8 cellular contexts compared by ENCODE assay signal in genomic region chr15:98646546-98647025, GRCh38.
DNase-seq lines count a peak whose midpoint lies in the region; ATAC-seq and TF ChIP-seq lines count a peak whose summit lies in the region.

No MANE protein-coding gene starts in this region.

- H3K4me3 ChIP-seq in GM08714 (ENCODE audit: low read length) (peak overlapping the region; percentile 87; the same call in 1 of the 2 replicates), SU-DHL-6 (ENCODE audit: insufficient read depth, low read length, poor library complexity, severe bottlenecking) (no peak overlapping the region), rectal smooth muscle tissue (ENCODE audit: low read length) (peak overlapping the region; percentile 92)

- no peaks in the 10 kb centered on the region for H3F3A ChIP-seq in SU-DHL-6 (ENCODE audit: insufficient read depth)

- H3K79me2 ChIP-seq in SU-DHL-6 (ENCODE audit: insufficient read depth, low read length) = no peaks in the 10 kb centered on the region; the same call in 1 of the 2 replicates

- H3K27ac ChIP-seq in SU-DHL-6 (ENCODE audit: low read depth, low read length) = no peak overlapping the region
- peak overlapping the region; percentile 72 for H3K27ac ChIP-seq in rectal smooth muscle tissue (ENCODE audit: low read depth, low read length)

- H3K36me3 ChIP-seq in SU-DHL-6 (ENCODE audit: low read length) (no peaks in the 10 kb centered on the region), rectal smooth muscle tissue (ENCODE audit: control insufficient read depth, insufficient read depth, low read length) (no peaks in the 10 kb centered on the region)

- no peaks in the 10 kb centered on the region for H3K9me2 ChIP-seq in SU-DHL-6 (replicated peaks; ENCODE audit: insufficient read depth, low read length)

- H3K4me1 ChIP-seq in rectal smooth muscle tissue (ENCODE audit: control insufficient read depth, insufficient read depth, low read length) = peaks cover 2% of the 10 kb centered on the region

- DNase-seq in fibroblast of peridontal ligament (ENCODE audit: extremely low read depth) (peak; percentile 17), HuH-7 (ENCODE audit: low spot score) (no peak)
- no peak for DNase-seq in NK-92 treated with Interleukin-12 subunit alpha and Interleukin-12 subunit beta, amount 100 ng/mL, for 24 hours (lab: John Stamatoyannopoulos, UW)

- H2AFZ ChIP-seq in SU-DHL-6 (ENCODE audit: low read depth, low read length, severe bottlenecking) = no peak overlapping the region

- H3K9me3 ChIP-seq in SU-DHL-6 (ENCODE audit: insufficient read depth, low read length) = no peaks in the 10 kb centered on the region

- ATAC-seq in HG02970 (IDR thresholded peaks at IDR 0.05; ENCODE audit: low FRiP score, unreplicated experiment) = no peak
- no peak for ATAC-seq in GM21825 (IDR thresholded peaks at IDR 0.05; ENCODE audit: unreplicated experiment)

- H3K27me3 ChIP-seq in SU-DHL-6 (ENCODE audit: low read length) = no peaks in the 10 kb centered on the region
- H3K27me3 ChIP-seq in rectal smooth muscle tissue (ENCODE audit: control insufficient read depth, insufficient read depth, low read length) = no peaks in the 10 kb centered on the region

- peaks cover under 1% of the 10 kb centered on the region; the same call in 1 of the 2 replicates for H4K20me1 ChIP-seq in SU-DHL-6 (ENCODE audit: low read depth, low read length)

- TF ChIP-seq CTCF in SU-DHL-6 (IDR thresholded peaks at IDR 0.05; ENCODE audit: insufficient read depth, low read length, poor library complexity, severe bottlenecking) = no peak

- H3K9ac ChIP-seq in SU-DHL-6 (ENCODE audit: low read length) (peak overlapping the region; percentile 65; the same call in 1 of the 2 replicates), rectal smooth muscle tissue (ENCODE audit: low read length) (no peak overlapping the region)

- peak overlapping the region; percentile 93 for H3K4me2 ChIP-seq in SU-DHL-6 (ENCODE audit: low read depth, low read length, poor library complexity, severe bottlenecking)
